In the genomic region with DNA sequence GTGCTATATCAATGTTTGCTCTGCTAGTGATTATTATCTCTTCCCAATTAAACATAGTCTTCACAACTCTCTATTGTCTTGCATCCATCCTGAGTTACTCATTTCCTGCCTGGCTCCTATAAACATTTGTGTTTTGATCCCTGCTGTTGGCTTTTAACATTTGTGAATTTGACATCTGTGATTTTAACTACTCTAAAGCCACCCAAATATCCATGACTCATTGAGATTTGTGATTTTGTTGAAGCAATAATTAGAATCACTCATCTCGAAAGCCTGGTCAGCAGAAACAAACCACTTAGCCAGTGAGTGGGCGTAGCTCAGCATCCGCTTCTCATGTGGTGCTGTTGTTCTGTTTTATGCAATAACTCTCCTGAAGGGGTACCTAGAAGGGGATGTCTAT, we compare ENCODE assay signal across 12 cellular contexts.
DNase-seq lines count a peak whose midpoint lies in the region; FAIRE-seq and TF ChIP-seq lines count a peak whose summit lies in the region.
"Had no signal": no experiment of that assay in that cellular context is flagged by ENCODE, and none has a peak within 500 bp of the region (broad histone marks: within the 10 kb centered on the region; RNA-seq: fewer than 3 reads in every experiment).

No MANE protein-coding gene starts in this region.

- no peaks in the 10 kb centered on the region for H3K9me3 Mint-ChIP-seq in activated naive CD4-positive, alpha-beta T cell treated with anti-CD3 and anti-CD28 coated beads, Interleukin-2, amount 10 ng/mL, durations not matched to agents 7 days and 5 days

- DNase-seq in NCI-H1105 treated with DMSO at 0.1 percent for 48 hours (lab: John Stamatoyannopoulos, UW) (peak; percentile 22), NCI-H1105 (lab: John Stamatoyannopoulos, UW) (no peak), NCI-H2081 treated with DMSO at 0.1 percent for 48 hours (lab: John Stamatoyannopoulos, UW) (peak; percentile 53), dermis microvascular lymphatic vessel endothelial cell (ENCODE audit: low read depth in 2 of 2) (peak; percentile 51 to 87), urothelium cell line (ENCODE audit: low spot score) (peak; percentile 56), GM12892 (ENCODE audit: insufficient read length) (no peak)
- no peak for DNase-seq in activated CD8-positive, alpha-beta memory T cell treated with anti-CD3 and anti-CD28 coated beads, Interleukin-2, amount 50 U/mL, for 4 hours
- no peak for DNase-seq in activated naive CD4-positive, alpha-beta T cell treated with anti-CD3 and anti-CD28 coated beads, Interleukin-2, amount 10 ng/mL, durations not matched to agents 7 days and 5 days
- DNase-seq: activated effector memory CD4-positive, alpha-beta T cell treated with Interleukin-2 at 50 U/mL for 16 hours; PC-9 had no signal

- H3K4me3 Mint-ChIP-seq in activated naive CD4-positive, alpha-beta T cell treated with anti-CD3 and anti-CD28 coated beads, Interleukin-2, amount 10 ng/mL, durations not matched to agents 7 days and 5 days, result no peak overlapping the region
- H3K4me3 Mint-ChIP-seq: dendritic cell treated with granulocyte-macrophage colony-stimulating factor and Interleukin-4, amounts not matched to agents 40 ng/mL and 50 ng/mL, for 4 days had no signal

- FAIRE-seq in urothelium cell line (lab: Jason Lieb, UNC), result no peak
- no peak for FAIRE-seq in GM12892 (lab: Jason Lieb, UNC)
- FAIRE-seq: A204.1 had no signal

- no peaks in the 10 kb centered on the region for H3K27me3 Mint-ChIP-seq in activated naive CD4-positive, alpha-beta T cell treated with anti-CD3 and anti-CD28 coated beads, Interleukin-2, amount 10 ng/mL, durations not matched to agents 7 days and 5 days
- H3K27me3 Mint-ChIP-seq: dendritic cell treated with granulocyte-macrophage colony-stimulating factor and Interleukin-4, amounts not matched to agents 40 ng/mL and 50 ng/mL, for 4 days had no signal

- H3K4me1 Mint-ChIP-seq in activated naive CD4-positive, alpha-beta T cell treated with anti-CD3 and anti-CD28 coated beads, Interleukin-2, amount 10 ng/mL, durations not matched to agents 7 days and 5 days, result no peaks in the 10 kb centered on the region

- no peak for TF ChIP-seq POLR2A in GM12892 (IDR thresholded peaks at IDR 0.05; ENCODE audit: low read depth, low read length)

- H3K27ac Mint-ChIP-seq in activated naive CD4-positive, alpha-beta T cell treated with anti-CD3 and anti-CD28 coated beads, Interleukin-2, amount 10 ng/mL, durations not matched to agents 7 days and 5 days, result no peak overlapping the region
- H3K27ac Mint-ChIP-seq: dendritic cell treated with granulocyte-macrophage colony-stimulating factor and Interleukin-4, amounts not matched to agents 40 ng/mL and 50 ng/mL, for 4 days had no signal

- no peaks in the 10 kb centered on the region for H3K36me3 Mint-ChIP-seq in activated naive CD4-positive, alpha-beta T cell treated with anti-CD3 and anti-CD28 coated beads, Interleukin-2, amount 10 ng/mL, durations not matched to agents 7 days and 5 days

- CTCF ChIA-PET in activated naive CD4-positive, alpha-beta T cell treated with anti-CD3 and anti-CD28 coated beads, Interleukin-2, amount 10 ng/mL, durations not matched to agents 7 days and 5 days (lab: Charles Lee), result no interaction called here

Comparison
In these comparisons a context has a peak if more than half of its experiments do, and no peak if none do; other contexts are left out.
1. DNase-seq: peak in NCI-H1105 treated with DMSO at 0.1 percent for 48 hours (single experiment), NCI-H2081 treated with DMSO at 0.1 percent for 48 hours (single experiment), dermis microvascular lymphatic vessel endothelial cell (2 of 2) and urothelium cell line (single experiment); none in NCI-H1105 (single experiment), activated CD8-positive, alpha-beta memory T cell treated with anti-CD3 and anti-CD28 coated beads, Interleukin-2, amount 50 U/mL, for 4 hours (single experiment), GM12892 (single experiment) and activated naive CD4-positive, alpha-beta T cell treated with anti-CD3 and anti-CD28 coated beads, Interleukin-2, amount 10 ng/mL, durations not matched to agents 7 days and 5 days (single experiment).